Comparison of ENCODE assay signal across 1 cellular context in the genomic region with DNA sequence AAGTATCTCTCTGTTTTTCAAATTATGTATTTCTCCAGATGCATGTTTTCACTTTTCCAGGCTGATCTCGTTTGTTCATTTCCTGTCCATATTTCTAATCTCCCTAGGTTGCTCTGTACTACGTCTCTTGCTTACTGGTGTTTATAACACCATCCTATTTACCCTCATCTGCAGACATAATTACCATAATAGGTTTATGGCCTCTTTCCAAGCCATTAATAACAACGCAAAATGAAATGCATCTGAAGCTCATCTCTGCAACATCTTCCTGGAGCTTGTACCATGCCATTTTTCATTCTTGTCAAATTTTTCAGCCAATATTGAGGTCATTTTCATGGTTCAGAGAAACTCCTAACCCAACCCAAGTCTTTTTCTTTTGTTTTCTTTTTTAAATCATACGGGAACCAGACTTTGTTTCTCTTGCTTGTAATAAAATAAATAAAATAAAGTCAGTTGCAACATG.
A peak's percentile ranks its signal among the peaks of the same experiment; 100 is the strongest.
TF ChIP-seq lines count a peak whose summit lies in the region.

No MANE protein-coding gene starts in this region.

TF ChIP-seq in SK-N-SH treated with all-trans-retinoic acid at 6 μM for 48 hours, 23 proteins besides CTCF, POLR2A, EP300 and RAD21 (continued from another document):
- TF ChIP-seq, protein P1, sequence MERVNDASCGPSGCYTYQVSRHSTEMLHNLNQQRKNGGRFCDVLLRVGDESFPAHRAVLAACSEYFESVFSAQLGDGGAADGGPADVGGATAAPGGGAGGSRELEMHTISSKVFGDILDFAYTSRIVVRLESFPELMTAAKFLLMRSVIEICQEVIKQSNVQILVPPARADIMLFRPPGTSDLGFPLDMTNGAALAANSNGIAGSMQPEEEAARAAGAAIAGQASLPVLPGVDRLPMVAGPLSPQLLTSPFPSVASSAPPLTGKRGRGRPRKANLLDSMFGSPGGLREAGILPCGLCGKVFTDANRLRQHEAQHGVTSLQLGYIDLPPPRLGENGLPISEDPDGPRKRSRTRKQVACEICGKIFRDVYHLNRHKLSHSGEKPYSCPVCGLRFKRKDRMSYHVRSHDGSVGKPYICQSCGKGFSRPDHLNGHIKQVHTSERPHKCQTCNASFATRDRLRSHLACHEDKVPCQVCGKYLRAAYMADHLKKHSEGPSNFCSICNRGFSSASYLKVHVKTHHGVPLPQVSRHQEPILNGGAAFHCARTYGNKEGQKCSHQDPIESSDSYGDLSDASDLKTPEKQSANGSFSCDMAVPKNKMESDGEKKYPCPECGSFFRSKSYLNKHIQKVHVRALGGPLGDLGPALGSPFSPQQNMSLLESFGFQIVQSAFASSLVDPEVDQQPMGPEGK (CRISPR knock-in tag; IDR thresholded peaks at IDR 0.05; ENCODE audit: borderline replicate concordance): peak; percentile 47; the same call in 1 of the 2 replicates
